ENCODE assay signal across 15 cellular contexts in genomic region chr4:84920591-84920990, GRCh38. TPM values are rescaled to one million over a fixed set of nuclear protein-coding genes. Genes with fewer than 3 reads are reported as not detected.
DNase-seq lines count a peak whose midpoint lies in the region; ATAC-seq, FAIRE-seq and TF ChIP-seq lines count a peak whose summit lies in the region.
"Had no signal": no experiment of that assay in that cellular context is flagged by ENCODE, and none has a peak within 500 bp of the region (broad histone marks: within the 10 kb centered on the region; RNA-seq: fewer than 3 reads in every experiment).

No MANE protein-coding gene starts in this region.

- DNase-seq in A549 (ENCODE audit: low read depth in 1 of 2, low spot score in 1 of 2) (no peak), HCT116 (ENCODE audit: low read depth, low spot score) (no peak), amniotic epithelial cell (ENCODE audit: low read depth) (peak; percentile 79), left cardiac atrium (no peak), NCI-H187 treated with DMSO at 0.1 percent for 48 hours (lab: John Stamatoyannopoulos, UW) (no peak), glomerular visceral epithelial cell (ENCODE audit: extremely low spot score) (no peak)
- DNase-seq: activated T-cell treated with anti-CD3 and anti-CD28 coated beads, Interleukin-2, amount 50 U/mL, for 48 hours; Karpas-422; NCI-H774; upper lobe of right lung had no signal

- intact Hi-C loops in HCT116 (cut with micrococcal nuclease) (no loop called here), left cardiac atrium (cut with DNase I) (no loop called here)

- no peak for TF ChIP-seq EP300 in A549 (IDR thresholded peaks at IDR 0.05)

- H3K9me3 ChIP-seq in A549, result no peaks in the 10 kb centered on the region
- H3K9me3 ChIP-seq in HCT116 (ENCODE audit: control insufficient read depth in 1 of 2, insufficient read depth in 1 of 2, low read depth in 1 of 2, low read length in 2 of 2), result no peaks in the 10 kb centered on the region
- H3K9me3 ChIP-seq: upper lobe of right lung had no signal

- H3K4me1 ChIP-seq in A549 (peaks cover 3% of the 10 kb centered on the region; the same call in 1 of the 3 replicates), HCT116 (ENCODE audit: control insufficient read depth in 1 of 2, insufficient read depth in 2 of 2, low read length in 2 of 2) (no peaks in the 10 kb centered on the region)

- TF ChIP-seq RAD21 in A549 (conservative IDR thresholded peaks at IDR 0.05 in 1 of 2, IDR thresholded peaks at IDR 0.05 in 1 of 2) (no peak), HCT116 (IDR thresholded peaks at IDR 0.05; ENCODE audit: low read depth) (no peak)

- no peaks in the 10 kb centered on the region for H3K36me3 ChIP-seq in HCT116 (ENCODE audit: control insufficient read depth in 1 of 2, insufficient read depth in 2 of 2, low read length in 2 of 2)
- H3K36me3 ChIP-seq: upper lobe of right lung had no signal

- no peak for FAIRE-seq in A549 (lab: Jason Lieb, UNC)
- FAIRE-seq: colon had no signal

- RAD21 ChIA-PET in HCT116 (lab: Charles Lee; ENCODE audit: low non-redundant PET in 1 of 2, low total read pairs in 2 of 2, uncharacterized antibody in 2 of 2, unreplicated experiment in 2 of 2), result no interaction called here

- H3K9me2 ChIP-seq in HCT116 (ENCODE audit: insufficient read depth), result no peaks in the 10 kb centered on the region

- POLR2A ChIA-PET in A549 (lab: Yijun Ruan, JAX), result no interaction called here
- POLR2A ChIA-PET in HCT116 (lab: Charles Lee), result no interaction called here

- CTCF ChIA-PET in A549 (lab: Yijun Ruan, JAX) (no interaction called here), HCT116 (lab: Charles Lee) (no interaction called here)

- H3K4me2 ChIP-seq in A549 (no peak overlapping the region), HCT116 (ENCODE audit: low read length) (no peak overlapping the region)

- peak overlapping the region; percentile 7 to 65; a peak in 2 of 6 replicates for H3K27ac ChIP-seq in A549
- H3K27ac ChIP-seq in HCT116 (ENCODE audit: low read depth, low read length), result no peak overlapping the region
- H3K27ac ChIP-seq: C4-2B, parathyroid adenoma, upper lobe of right lung had no signal

- H3K9ac ChIP-seq in HCT116 (ENCODE audit: low read length), result no peak overlapping the region
- H3K9ac ChIP-seq: parathyroid adenoma had no signal

- no peaks in the 10 kb centered on the region for H3K27me3 ChIP-seq in HCT116 (ENCODE audit: insufficient read depth, low read length)
- H3K27me3 ChIP-seq: upper lobe of right lung had no signal

- H3K79me2 ChIP-seq in HCT116 (ENCODE audit: insufficient read depth, low read length), result peaks cover 8% of the 10 kb centered on the region; the same call in 1 of the 2 replicates

- TF ChIP-seq POLR2A in A549 (IDR thresholded peaks at IDR 0.05; ENCODE audit: low read length) (no peak), HCT116 (IDR thresholded peaks at IDR 0.05; ENCODE audit: borderline replicate concordance, extremely low read depth, insufficient read depth, insufficient read length) (no peak)

- no TSS peak for BruUV-seq in HCT116 (replicated peaks; lab: Mats Ljungman, UMichigan)

- H3K4me3 ChIP-seq in A549, result no peak overlapping the region
- no peak overlapping the region for H3K4me3 ChIP-seq in HCT116 (replicated peaks in 1 of 2; ENCODE audit: low read depth in 1 of 2, low read length in 2 of 2)
- H3K4me3 ChIP-seq: upper lobe of right lung had no signal

- TF ChIP-seq CTCF in A549 (IDR thresholded peaks at IDR 0.05), result no peak
- no peak for TF ChIP-seq CTCF in HCT116 (IDR thresholded peaks at IDR 0.05 in 2 of 3, conservative IDR thresholded peaks at IDR 0.05 in 1 of 3; ENCODE audit: borderline replicate concordance in 1 of 3, insufficient read depth in 1 of 3, low read depth in 2 of 3, low read length in 2 of 3)

- ATAC-seq in A549 (no peak), HCT116 (no peak), left cardiac atrium (peak; percentile 53 to 76), HG03025 (IDR thresholded peaks at IDR 0.05; ENCODE audit: low FRiP score, unreplicated experiment) (no peak), HG02798 (IDR thresholded peaks at IDR 0.05; ENCODE audit: poor library complexity, unreplicated experiment) (no peak)
- ATAC-seq: upper lobe of right lung had no signal

- H4K20me1 ChIP-seq in HCT116 (ENCODE audit: insufficient read depth), result no peaks in the 10 kb centered on the region

- H2AFZ ChIP-seq in HCT116 (ENCODE audit: low read depth, low read length, poor library complexity, severe bottlenecking), result no peak overlapping the region
- H2AFZ ChIP-seq: parathyroid adenoma had no signal

- 93% methylated on average over 3 of the region's 3 CpGs for WGBS in A549 (ENCODE audit: missing lambda C conversion rate)

TF ChIP-seq in A549, 52 proteins besides CTCF, POLR2A, EP300 and RAD21 (continues in another document):
- TF ChIP-seq HES2 (IDR thresholded peaks at IDR 0.05), result no peak
- no peak for TF ChIP-seq NFE2L2 (conservative IDR thresholded peaks at IDR 0.05; ENCODE audit: low read length)
- TF ChIP-seq SMC3 (IDR thresholded peaks at IDR 0.05), result no peak
- TF ChIP-seq ZNF302 (CRISPR knock-in tag; IDR thresholded peaks at IDR 0.05), result no peak
- TF ChIP-seq BCL3 (IDR thresholded peaks at IDR 0.05), result no peak
- TF ChIP-seq BHLHE40 (IDR thresholded peaks at IDR 0.05; ENCODE audit: low read depth, low read length), result no peak
- no peak for TF ChIP-seq USF2 (IDR thresholded peaks at IDR 0.05)
- no peak for TF ChIP-seq ZC3H11A (IDR thresholded peaks at IDR 0.05)
- TF ChIP-seq PHF8 (IDR thresholded peaks at IDR 0.05; ENCODE audit: borderline replicate concordance, low read depth), result no peak

TF ChIP-seq in HCT116, 20 proteins besides CTCF, POLR2A, EP300 and RAD21:
- TF ChIP-seq CBX3 (IDR thresholded peaks at IDR 0.05; ENCODE audit: low read depth) (no peak), CEBPB (IDR thresholded peaks at IDR 0.05; ENCODE audit: low read depth) (peak; percentile 74), SP1 (IDR thresholded peaks at IDR 0.05; ENCODE audit: low read depth) (peak; percentile 29; the same call in 1 of the 2 replicates)

RNA-seq across cellular contexts. Expression of gene WDFY3, which starts 45.9 kb away (rescaled TPM):
- polyA plus RNA-seq in A549 (2011; rRNA removed) (25.1 and 32.4 TPM in 2 replicates), A549 (2017; fragmentation: RNase III; extraction: RNeasy Plus Mini Kit Qiagen cat#74134 plus additional on column Dnase treatment) (6.6 to 7.9 TPM (median 6.6 TPM) in 3 replicates)
- polyA plus RNA-seq in A549 (2012; cell fraction: cytosol; rRNA removed), result 6.1 and 6.9 TPM in 2 replicates
- polyA plus RNA-seq in A549 (2012; cell fraction: nucleus; rRNA removed), result 10.8 and 10.9 TPM in 2 replicates
- 117 and 122 TPM in 2 replicates for polyA minus RNA-seq in A549 (2011; rRNA and poly(A)+ RNA removed)
- total RNA-seq in HCT116 (2021; ENCODE audit: unreplicated experiment) (39.9 TPM), left cardiac atrium (10 to 100 TPM; 45.5 to 47.8 TPM)
- polyA plus RNA-seq in HCT116 (2012), result 9.9 and 11.9 TPM in 2 replicates

Comparison
In these comparisons a context has a peak if more than half of its experiments do, and no peak if none do; other contexts are left out.
1. ATAC-seq: peak in left cardiac atrium (2 of 2); none in A549 (0 of 2), HCT116 (single experiment), HG03025 (single experiment) and HG02798 (single experiment).
2. Of the 6 proteins assayed by ChIP-seq in both A549 and HCT116: peak only in A549: none; only in HCT116: CEBPB; in both: none; in neither: 5.